Comparison of ENCODE assay signal across 10 cellular contexts in genomic region chr11:62588966-62589637, GRCh38. TPM values are rescaled to one million over a fixed set of nuclear protein-coding genes. Genes with fewer than 3 reads are reported as not detected.
A peak's percentile ranks its signal among the peaks of the same experiment; 100 is the strongest.
DNase-seq lines count a peak whose midpoint lies in the region; ATAC-seq and TF ChIP-seq lines count a peak whose summit lies in the region.
"Had no signal": no experiment of that assay in that cellular context is flagged by ENCODE, and none has a peak within 500 bp of the region (broad histone marks: within the 10 kb centered on the region; RNA-seq: fewer than 3 reads in every experiment).

No MANE protein-coding gene starts in this region.

- ATAC-seq in GM21529 (IDR thresholded peaks at IDR 0.05; ENCODE audit: unreplicated experiment): no peak

- H3K4me3 Mint-ChIP-seq in activated naive CD4-positive, alpha-beta T cell treated with anti-CD3 and anti-CD28 coated beads, Interleukin-2, amount 10 ng/mL, durations not matched to agents 7 days and 5 days: peak overlapping the region; percentile 100
- peak overlapping the region; percentile 96 for H3K4me3 Mint-ChIP-seq in stimulated activated naive CD8-positive, alpha-beta T cell treated with anti-CD3 and anti-CD28 coated beads, Interleukin-15, Interleukin-2, amounts not matched to agents 100 ng/mL and 50 ng/mL, for 24 hours

- TF ChIP-seq CTCF in epithelial cell of proximal tubule (conservative IDR thresholded peaks at IDR 0.05; ENCODE audit: low read depth, low read length): peak; percentile 45
- no peak for TF ChIP-seq CTCF in prostate gland (IDR thresholded peaks at IDR 0.05)

- H3K36me3 Mint-ChIP-seq in activated naive CD4-positive, alpha-beta T cell treated with anti-CD3 and anti-CD28 coated beads, Interleukin-2, amount 10 ng/mL, durations not matched to agents 7 days and 5 days: peaks cover 32% of the 10 kb centered on the region
- H3K36me3 Mint-ChIP-seq in stimulated activated naive CD8-positive, alpha-beta T cell treated with anti-CD3 and anti-CD28 coated beads, Interleukin-15, Interleukin-2, amounts not matched to agents 100 ng/mL and 50 ng/mL, for 24 hours (ENCODE audit: low read depth): peaks cover 43% of the 10 kb centered on the region

- WGBS in prostate gland: 56% methylated on average over 18 of the region's 18 CpGs

- peaks cover 10% of the 10 kb centered on the region for H3K4me1 ChIP-seq in prostate gland (replicated peaks)

- no peak for TF ChIP-seq POLR2A in prostate gland (IDR thresholded peaks at IDR 0.05)

- peak; percentile 53 for DNase-seq in activated naive CD4-positive, alpha-beta T cell treated with anti-CD3 and anti-CD28 coated beads, Interleukin-2, amount 10 ng/mL, durations not matched to agents 7 days and 5 days
- no peak for DNase-seq in activated naive CD4-positive, alpha-beta T cell treated with Interleukin-2 at 50 U/mL for 16 hours
- peak; percentile 56 for DNase-seq in RKO (ENCODE audit: low spot score)
- no peak for DNase-seq in epithelial cell of proximal tubule (ENCODE audit: low read depth)
- no peak for DNase-seq in prostate gland (ENCODE audit: low spot score)
- no peak for DNase-seq in COR-L47 (lab: John Stamatoyannopoulos, UW)
- DNase-seq: glutamatergic neuron had no signal

- CTCF ChIA-PET in activated naive CD4-positive, alpha-beta T cell treated with anti-CD3 and anti-CD28 coated beads, Interleukin-2, amount 10 ng/mL, durations not matched to agents 7 days and 5 days (lab: Charles Lee): interaction anchor here (0.9 kb wide), 2 partner anchors 46 to 164 kb away, joined by 3 read pairs; no protein-coding TSS in a partner anchor

- no peaks in the 10 kb centered on the region for H3K9me3 ChIP-seq in prostate gland

- H3K27me3 ChIP-seq in prostate gland (replicated peaks; ENCODE audit: insufficient read depth): no peaks in the 10 kb centered on the region

- peaks cover 41% of the 10 kb centered on the region for H3K4me1 Mint-ChIP-seq in activated naive CD4-positive, alpha-beta T cell treated with anti-CD3 and anti-CD28 coated beads, Interleukin-2, amount 10 ng/mL, durations not matched to agents 7 days and 5 days
- peaks cover 51% of the 10 kb centered on the region for H3K4me1 Mint-ChIP-seq in stimulated activated naive CD8-positive, alpha-beta T cell treated with anti-CD3 and anti-CD28 coated beads, Interleukin-15, Interleukin-2, amounts not matched to agents 100 ng/mL and 50 ng/mL, for 24 hours (ENCODE audit: low read depth)

- H3K27ac Mint-ChIP-seq in activated naive CD4-positive, alpha-beta T cell treated with anti-CD3 and anti-CD28 coated beads, Interleukin-2, amount 10 ng/mL, durations not matched to agents 7 days and 5 days: peak overlapping the region; percentile 55
- H3K27ac Mint-ChIP-seq in stimulated activated naive CD8-positive, alpha-beta T cell treated with anti-CD3 and anti-CD28 coated beads, Interleukin-15, Interleukin-2, amounts not matched to agents 100 ng/mL and 50 ng/mL, for 24 hours: no peak overlapping the region

- H3K27me3 Mint-ChIP-seq in activated naive CD4-positive, alpha-beta T cell treated with anti-CD3 and anti-CD28 coated beads, Interleukin-2, amount 10 ng/mL, durations not matched to agents 7 days and 5 days: no peaks in the 10 kb centered on the region
- no peaks in the 10 kb centered on the region for H3K27me3 Mint-ChIP-seq in stimulated activated naive CD8-positive, alpha-beta T cell treated with anti-CD3 and anti-CD28 coated beads, Interleukin-15, Interleukin-2, amounts not matched to agents 100 ng/mL and 50 ng/mL, for 24 hours

- no peaks in the 10 kb centered on the region for H3K9me3 Mint-ChIP-seq in activated naive CD4-positive, alpha-beta T cell treated with anti-CD3 and anti-CD28 coated beads, Interleukin-2, amount 10 ng/mL, durations not matched to agents 7 days and 5 days
- no peaks in the 10 kb centered on the region for H3K9me3 Mint-ChIP-seq in stimulated activated naive CD8-positive, alpha-beta T cell treated with anti-CD3 and anti-CD28 coated beads, Interleukin-15, Interleukin-2, amounts not matched to agents 100 ng/mL and 50 ng/mL, for 24 hours

- H3K27ac ChIP-seq in prostate gland: peak overlapping the region in 1 of 2 donors; percentile 76

- intact Hi-C loops in prostate gland (cut with DNase I): no loop called here

- H3K4me3 ChIP-seq in epithelial cell of proximal tubule (ENCODE audit: low read depth, low read length) (no peak overlapping the region), prostate gland (no peak overlapping the region)
- H3K4me3 ChIP-seq: skin epidermis had no signal

- H3K36me3 ChIP-seq in prostate gland: no peaks in the 10 kb centered on the region

RNA-seq across cellular contexts. Expression of gene TUT1, which starts 2.2 kb away (rescaled TPM):
- total RNA-seq in epithelial cell of proximal tubule (9.4 and 10.1 TPM in 2 replicates), prostate gland (10 to 100 TPM; 26.6 to 30.6 TPM)

RNA-seq across cellular contexts. Expression of gene MTA2, which starts 12.6 kb away (rescaled TPM):
- total RNA-seq in epithelial cell of proximal tubule (109 and 153 TPM in 2 replicates), prostate gland (100 to 1,000 TPM in 1 of 2 donors, 10 to 100 TPM in 1; 96.5 to 110 TPM)

RNA-seq across cellular contexts. Expression of gene EEF1G, which starts 15.4 kb away (rescaled TPM):
- total RNA-seq in epithelial cell of proximal tubule: 2,115 and 2,170 TPM in 2 replicates
- 1,000 to 10,000 TPM; 1,254 to 2,389 TPM for total RNA-seq in prostate gland

RNA-seq across cellular contexts. Expression of gene EML3, which starts 23.5 kb away (rescaled TPM):
- 29.7 and 31.8 TPM in 2 replicates for total RNA-seq in epithelial cell of proximal tubule
- total RNA-seq in prostate gland: 10 to 100 TPM; 50.2 to 80.1 TPM

RNA-seq across cellular contexts. Expression of gene ROM1, which starts 24.0 kb away (rescaled TPM):
- total RNA-seq in epithelial cell of proximal tubule (1.2 and 1.4 TPM in 2 replicates), prostate gland (10 to 100 TPM in 1 of 2 donors, 1 to 10 TPM in 1; 8.0 to 12.7 TPM)

Comparison
In these comparisons a context has a peak if more than half of its experiments do, and no peak if none do; other contexts are left out.
1. DNase-seq: peak in activated naive CD4-positive, alpha-beta T cell treated with anti-CD3 and anti-CD28 coated beads, Interleukin-2, amount 10 ng/mL, durations not matched to agents 7 days and 5 days (single experiment) and RKO (single experiment); none in activated naive CD4-positive, alpha-beta T cell treated with Interleukin-2 at 50 U/mL for 16 hours (single experiment), epithelial cell of proximal tubule (single experiment), prostate gland (single experiment) and COR-L47 (single experiment).